In the genomic region with DNA sequence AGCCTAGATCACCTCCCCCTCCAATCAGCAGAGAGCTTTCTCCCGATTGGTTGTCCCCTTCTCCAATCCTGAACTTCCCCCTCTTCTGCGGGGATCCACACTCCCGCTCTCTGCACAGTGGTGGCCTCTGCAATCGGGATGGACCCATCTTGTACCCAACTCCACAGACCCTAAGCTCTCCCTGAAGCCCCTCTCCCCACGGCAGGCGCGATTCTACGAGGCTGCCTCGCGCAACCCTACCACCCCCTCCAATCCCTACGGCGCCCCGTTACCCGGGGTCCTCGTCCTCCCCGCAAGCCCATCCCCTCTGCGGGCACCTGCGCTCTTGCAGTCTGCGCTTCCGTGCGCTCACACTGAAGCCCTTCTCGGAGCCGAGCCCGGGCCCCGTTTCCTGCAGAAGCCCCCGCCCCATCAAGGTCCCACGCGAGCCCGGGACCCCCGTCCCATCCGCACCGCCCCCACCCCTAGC, we compare ENCODE assay signal across 8 cellular contexts. TPM values are rescaled to one million over a fixed set of nuclear protein-coding genes. Genes with fewer than 3 reads are reported as not detected.
DNase-seq lines count a peak whose midpoint lies in the region; TF ChIP-seq lines count a peak whose summit lies in the region.

No MANE protein-coding gene starts in this region.

- H3K36me3 Mint-ChIP-seq in CD8-positive, alpha-beta memory T cell = peaks cover 0 to 12% (median 0%) of the 10 kb centered on the region in 3 donors

- H3K4me3 Mint-ChIP-seq in CD8-positive, alpha-beta memory T cell = peak overlapping the region; percentile 87 to 98 (median 96)

- H3K9ac ChIP-seq in HUES48 (ENCODE audit: low read depth, low read length) (no peak overlapping the region), OCI-LY1 (ENCODE audit: low read length) (peak overlapping the region; percentile 84)

- TF ChIP-seq CTCF in GM20000 (IDR thresholded peaks at IDR 0.05; ENCODE audit: extremely low read depth, missing control alignments) (no peak), OCI-LY1 (IDR thresholded peaks at IDR 0.05; ENCODE audit: low read length) (no peak), epithelial cell of proximal tubule (conservative IDR thresholded peaks at IDR 0.05; ENCODE audit: low read depth, low read length) (no peak)

- POLR2A ChIA-PET in CD8-positive, alpha-beta memory T cell (lab: Charles Lee) = interaction anchor here (0.6 to 2.2 kb wide), 2 partner anchors 65 to 96 kb away, joined by 3 to 13 read pairs; a partner anchor contains a TSS

- H4K20me1 ChIP-seq in OCI-LY1 (ENCODE audit: insufficient read depth, low read length) = no peaks in the 10 kb centered on the region

- no peaks in the 10 kb centered on the region for H3K36me3 ChIP-seq in CD8-positive, alpha-beta memory T cell (ENCODE audit: insufficient read depth, low read length)
- H3K36me3 ChIP-seq in HUES48 (ENCODE audit: control insufficient read depth, insufficient read depth, low read length) (peaks cover 4% of the 10 kb centered on the region; the same call in 1 of the 2 replicates), OCI-LY1 (ENCODE audit: insufficient read depth, low read length) (peaks cover 3% of the 10 kb centered on the region; the same call in 1 of the 2 replicates)

- no peaks in the 10 kb centered on the region for H3K79me2 ChIP-seq in OCI-LY1 (ENCODE audit: insufficient read depth, low read length)

- H3K4me3 ChIP-seq in CD8-positive, alpha-beta memory T cell (ENCODE audit: low read length) = peak overlapping the region; percentile 83
- peak overlapping the region; percentile 90 for H3K4me3 ChIP-seq in HUES48 (ENCODE audit: low read depth, low read length)
- peak overlapping the region; percentile 89 for H3K4me3 ChIP-seq in OCI-LY1 (ENCODE audit: low read depth, low read length, poor library complexity, severe bottlenecking)
- peak overlapping the region; percentile 86 for H3K4me3 ChIP-seq in epithelial cell of proximal tubule (ENCODE audit: low read depth, low read length)

- H3F3A ChIP-seq in OCI-LY1 (ENCODE audit: insufficient read depth, low read length) = no peaks in the 10 kb centered on the region

- peaks cover 14% of the 10 kb centered on the region for H3K4me1 ChIP-seq in CD8-positive, alpha-beta memory T cell (ENCODE audit: insufficient read depth, low read length)
- H3K4me1 ChIP-seq in HUES48 (ENCODE audit: control insufficient read depth, insufficient read depth, low read length) (0 out of 2 replicates have a peak, but pooled peaks cover 5% of the 10 kb centered on the region), OCI-LY1 (ENCODE audit: insufficient read depth, low read length, severe bottlenecking) (peaks cover 12% of the 10 kb centered on the region)

- no peaks in the 10 kb centered on the region for H3K27me3 ChIP-seq in CD8-positive, alpha-beta memory T cell (ENCODE audit: insufficient read depth, low read length, poor library complexity, severe bottlenecking)
- H3K27me3 ChIP-seq in HUES48 (ENCODE audit: control insufficient read depth, insufficient read depth, low read length) = no peaks in the 10 kb centered on the region
- H3K27me3 ChIP-seq in OCI-LY1 (ENCODE audit: insufficient read depth, low read length) = no peaks in the 10 kb centered on the region

- H3K9me3 ChIP-seq in CD8-positive, alpha-beta memory T cell (ENCODE audit: low read length) = no peaks in the 10 kb centered on the region
- H3K9me3 ChIP-seq in HUES48 (ENCODE audit: control insufficient read depth, insufficient read depth, low read length) (no peaks in the 10 kb centered on the region), OCI-LY1 (ENCODE audit: low read length) (no peaks in the 10 kb centered on the region)

- DNase-seq in CD8-positive, alpha-beta memory T cell = peak; percentile 55 to 73 (median 68)
- DNase-seq in GM20000 (ENCODE audit: low spot score) = peak; percentile 98
- DNase-seq in activated T-cell treated with anti-CD3 and anti-CD28 coated beads for 24 hours (ENCODE audit: low read depth) = peak; percentile 64
- DNase-seq in epithelial cell of proximal tubule (ENCODE audit: low read depth) = peak; percentile 65
- DNase-seq in mucosa of gallbladder (ENCODE audit: low spot score) = peak; percentile 88
- DNase-seq in stimulated activated CD8-positive, alpha-beta memory T cell treated with anti-CD3 and anti-CD28 coated beads, Interleukin-4, amount 100 ng/mL, for 24 hours (ENCODE audit: low read depth) = peak; percentile 62

- peak overlapping the region; percentile 64 for H3K27ac ChIP-seq in CD8-positive, alpha-beta memory T cell (ENCODE audit: low read depth, low read length)
- H3K27ac ChIP-seq in HUES48 (ENCODE audit: low read depth, low read length) = peak overlapping the region; percentile 70
- no peak overlapping the region for H3K27ac ChIP-seq in OCI-LY1 (ENCODE audit: low read depth, low read length, poor library complexity, severe bottlenecking)

- H2AFZ ChIP-seq in OCI-LY1 (ENCODE audit: low read length) = no peak overlapping the region

- H3K9me2 ChIP-seq in OCI-LY1 (ENCODE audit: low read depth, low read length) = no peaks in the 10 kb centered on the region

- H3K4me1 Mint-ChIP-seq in CD8-positive, alpha-beta memory T cell = peaks cover 11 to 20% (median 16%) of the 10 kb centered on the region in 3 donors

- peak overlapping the region; percentile 37 to 97 (median 92) for H3K27ac Mint-ChIP-seq in CD8-positive, alpha-beta memory T cell

- peak overlapping the region; percentile 87 for H3K4me2 ChIP-seq in OCI-LY1 (ENCODE audit: low read length)

- H3K9me3 Mint-ChIP-seq in CD8-positive, alpha-beta memory T cell = no peaks in the 10 kb centered on the region

- CTCF ChIA-PET in CD8-positive, alpha-beta memory T cell (lab: Charles Lee) = interaction anchor here (0.8 to 1.3 kb wide), 5 partner anchors 11 to 301 kb away, joined by 3 to 9 read pairs (median 4); a partner anchor contains a TSS

- no peaks in the 10 kb centered on the region for H3K27me3 Mint-ChIP-seq in CD8-positive, alpha-beta memory T cell

RNA-seq across cellular contexts. Expression of a gene that starts 0.5 kb away (rescaled TPM):
- 10 to 100 TPM; 52.9 to 57.3 TPM for total RNA-seq in CD8-positive, alpha-beta memory T cell
- 136 TPM for polyA plus RNA-seq in CD8-positive, alpha-beta memory T cell
- total RNA-seq in epithelial cell of proximal tubule (105 and 187 TPM in 2 replicates), mucosa of gallbladder (40.4 TPM)

RNA-seq across cellular contexts. Expression of a gene that starts 28.3 kb away (rescaled TPM):
- under 1 TPM; 0.24 to 0.37 TPM for total RNA-seq in CD8-positive, alpha-beta memory T cell
- not detected for polyA plus RNA-seq in CD8-positive, alpha-beta memory T cell
- 0.63 and 1.1 TPM in 2 replicates for total RNA-seq in epithelial cell of proximal tubule
- 0.40 TPM for total RNA-seq in mucosa of gallbladder
